Comparison of ENCODE assay signal across 1 cellular context in genomic region chr6:16419636-16420331, GRCh38.
TF ChIP-seq lines count a peak whose summit lies in the region.

No MANE protein-coding gene starts in this region.

TF ChIP-seq in GM23338, 12 proteins besides CTCF, POLR2A, EP300 and RAD21 (continued from another document):
- TF ChIP-seq ZNF462 (CRISPR knock-in tag; IDR thresholded peaks at IDR 0.05): no peak
- TF ChIP-seq, protein P1, sequence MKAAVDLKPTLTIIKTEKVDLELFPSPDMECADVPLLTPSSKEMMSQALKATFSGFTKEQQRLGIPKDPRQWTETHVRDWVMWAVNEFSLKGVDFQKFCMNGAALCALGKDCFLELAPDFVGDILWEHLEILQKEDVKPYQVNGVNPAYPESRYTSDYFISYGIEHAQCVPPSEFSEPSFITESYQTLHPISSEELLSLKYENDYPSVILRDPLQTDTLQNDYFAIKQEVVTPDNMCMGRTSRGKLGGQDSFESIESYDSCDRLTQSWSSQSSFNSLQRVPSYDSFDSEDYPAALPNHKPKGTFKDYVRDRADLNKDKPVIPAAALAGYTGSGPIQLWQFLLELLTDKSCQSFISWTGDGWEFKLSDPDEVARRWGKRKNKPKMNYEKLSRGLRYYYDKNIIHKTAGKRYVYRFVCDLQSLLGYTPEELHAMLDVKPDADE (IDR thresholded peaks at IDR 0.05): no peak
